12 cellular contexts compared by ENCODE assay signal in the genomic region with DNA sequence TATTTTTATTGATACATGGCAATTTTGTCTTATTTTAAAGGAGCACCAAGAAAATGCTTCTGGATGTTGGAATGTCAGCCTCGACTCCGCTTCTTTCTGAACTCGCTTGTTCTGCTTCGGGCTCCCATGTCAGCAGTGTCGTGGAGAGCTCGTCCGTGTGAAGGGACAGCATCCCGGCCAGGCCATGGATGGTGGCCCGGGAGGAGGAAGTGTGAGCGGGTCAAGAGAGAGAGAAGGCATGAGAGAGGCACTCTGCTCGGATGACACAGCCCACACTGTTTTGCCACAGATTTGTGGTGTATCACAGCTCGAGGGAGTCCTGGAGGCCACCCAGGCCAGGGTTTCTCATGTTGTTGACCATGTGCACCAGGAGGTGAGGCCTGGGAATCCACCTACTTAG.
"Had no signal": no experiment of that assay in that cellular context is flagged by ENCODE, and none has a peak within 500 bp of the region (broad histone marks: within the 10 kb centered on the region; RNA-seq: fewer than 3 reads in every experiment).

No MANE protein-coding gene starts in this region.

- H3K36me3 Mint-ChIP-seq: activated CD4-positive, alpha-beta memory T cell treated with anti-CD3 and anti-CD28 coated beads for 36 hours; activated naive CD8-positive, alpha-beta T cell; naive thymus-derived CD4-positive, alpha-beta T cell; stimulated activated naive B cell treated with anti-CD40 and anti-IgM and Interleukin-4, amounts not matched to agents 10 μg/mL and 1 μg/mL and 100 μg/mL, for 72 hours had no signal

- H3K36me3 ChIP-seq: brain microvascular endothelial cell had no signal

- DNase-seq: activated CD4-positive, alpha-beta memory T cell treated with anti-CD3 and anti-CD28 coated beads for 36 hours; activated CD4-positive, alpha-beta T cell treated with anti-CD3 and anti-CD28 coated beads for 1 hour; activated gamma-delta T cell; activated T-cell treated with anti-CD3 and anti-CD28 coated beads, Interleukin-2, amount 50 U/mL, for 48 hours; brain microvascular endothelial cell; erythroblast; glutamatergic neuron; mammary epithelial cell; naive thymus-derived CD4-positive, alpha-beta T cell; stimulated activated CD4-positive, alpha-beta T cell treated with anti-CD3 and anti-CD28 coated beads, Interleukin-1b, Interleukin-23, amount 100 ng/mL, for 48 hours; stimulated activated naive B cell treated with anti-CD40 and anti-IgM and Interleukin-4, amounts not matched to agents 10 μg/mL and 1 μg/mL and 100 μg/mL, for 72 hours had no signal

- H3K27ac Mint-ChIP-seq: activated CD4-positive, alpha-beta memory T cell treated with anti-CD3 and anti-CD28 coated beads for 36 hours; activated naive CD8-positive, alpha-beta T cell; naive thymus-derived CD4-positive, alpha-beta T cell; stimulated activated naive B cell treated with anti-CD40 and anti-IgM and Interleukin-4, amounts not matched to agents 10 μg/mL and 1 μg/mL and 100 μg/mL, for 72 hours had no signal

- H3K27me3 ChIP-seq: brain microvascular endothelial cell had no signal

- H3K4me3 Mint-ChIP-seq: activated CD4-positive, alpha-beta memory T cell treated with anti-CD3 and anti-CD28 coated beads for 36 hours; activated naive CD8-positive, alpha-beta T cell; naive thymus-derived CD4-positive, alpha-beta T cell had no signal

- H3K27ac ChIP-seq: brain microvascular endothelial cell had no signal

- H3K9me3 Mint-ChIP-seq: activated CD4-positive, alpha-beta memory T cell treated with anti-CD3 and anti-CD28 coated beads for 36 hours; naive thymus-derived CD4-positive, alpha-beta T cell; stimulated activated naive B cell treated with anti-CD40 and anti-IgM and Interleukin-4, amounts not matched to agents 10 μg/mL and 1 μg/mL and 100 μg/mL, for 72 hours had no signal

- ATAC-seq: naive thymus-derived CD4-positive, alpha-beta T cell; stimulated activated naive B cell treated with anti-CD40 and anti-IgM and Interleukin-4, amounts not matched to agents 10 μg/mL and 1 μg/mL and 100 μg/mL, for 72 hours had no signal
